ENCODE assay signal across 16 cellular contexts in genomic region chr2:69062307-69062706, GRCh38. TPM values are rescaled to one million over a fixed set of nuclear protein-coding genes. Genes with fewer than 3 reads are reported as not detected.
DNase-seq lines count a peak whose midpoint lies in the region; TF ChIP-seq lines count a peak whose summit lies in the region.
"Had no signal": no experiment of that assay in that cellular context is flagged by ENCODE, and none has a peak within 500 bp of the region (broad histone marks: within the 10 kb centered on the region; RNA-seq: fewer than 3 reads in every experiment).

No MANE protein-coding gene starts in this region.

- H3K36me3 Mint-ChIP-seq in chondrocyte (ENCODE audit: low read depth) (peaks cover 44% of the 10 kb centered on the region), mesothelial cell of epicardium (peaks cover 58% of the 10 kb centered on the region), Calu3 (ENCODE audit: insufficient read depth, unreplicated experiment) (no peaks in the 10 kb centered on the region)
- H3K36me3 Mint-ChIP-seq: CD4-positive, CD25-positive, alpha-beta regulatory T cell had no signal

- H3K4me3 Mint-ChIP-seq in chondrocyte (ENCODE audit: unreplicated experiment) (no peak overlapping the region), mesothelial cell of epicardium (no peak overlapping the region), Calu3 (ENCODE audit: low read depth, unreplicated experiment) (no peak overlapping the region)
- H3K4me3 Mint-ChIP-seq: CD4-positive, CD25-positive, alpha-beta regulatory T cell; GM23338 had no signal

- WGBS in stomach, 5 donors = 12 to 37% (median 20%) methylated on average over 2 of the region's 2 CpGs

- peaks cover 20% of the 10 kb centered on the region for H3K9me3 Mint-ChIP-seq in chondrocyte (ENCODE audit: low read depth)
- peaks cover 43% of the 10 kb centered on the region for H3K9me3 Mint-ChIP-seq in mesothelial cell of epicardium
- H3K9me3 Mint-ChIP-seq in Calu3 (ENCODE audit: low read depth, unreplicated experiment) = no peaks in the 10 kb centered on the region
- H3K9me3 Mint-ChIP-seq: GM23338 had no signal

- H3K27me3 Mint-ChIP-seq in chondrocyte (ENCODE audit: low read depth) = no peaks in the 10 kb centered on the region
- H3K27me3 Mint-ChIP-seq in mesothelial cell of epicardium (ENCODE audit: low read depth) = no peaks in the 10 kb centered on the region
- H3K27me3 Mint-ChIP-seq in Calu3 (ENCODE audit: unreplicated experiment) = peaks cover 45% of the 10 kb centered on the region

- CTCF ChIA-PET in Calu3 (lab: Charles Lee) = no interaction called here

- DNase-seq in HuH-7 (ENCODE audit: low spot score) (peak; percentile 16), chondrocyte (ENCODE audit: low spot score) (no peak), mesothelial cell of epicardium (ENCODE audit: low spot score in 2 of 2, unreplicated experiment in 2 of 2) (no peak), stomach (peak; percentile 50), Calu3 (no peak), EL (no peak)
- no peak for DNase-seq in activated CD4-positive, CD25-positive, alpha-beta regulatory T cell (lab: John Stamatoyannopoulos, UW)
- DNase-seq: CD4-positive, CD25-positive, alpha-beta regulatory T cell; DMS79; KBM-7; NCI-H1092 treated with DMSO at 0.1 percent for 48 hours; NCI-H1694 treated with DMSO at 0.1 percent for 48 hours; NCI-H2171; NCI-H510A; SHP77 had no signal

- H3K27ac Mint-ChIP-seq in chondrocyte (ENCODE audit: unreplicated experiment) = peak overlapping the region; percentile 29
- peak overlapping the region; percentile 68 for H3K27ac Mint-ChIP-seq in mesothelial cell of epicardium
- no peak overlapping the region for H3K27ac Mint-ChIP-seq in Calu3 (ENCODE audit: unreplicated experiment)
- H3K27ac Mint-ChIP-seq: CD4-positive, CD25-positive, alpha-beta regulatory T cell; GM23338 had no signal

- no peaks in the 10 kb centered on the region for H3K36me3 ChIP-seq in stomach

- peak overlapping the region in 1 of 5 donors; percentile 18 for H3K27ac ChIP-seq in stomach

- TF ChIP-seq EP300 in stomach (IDR thresholded peaks at IDR 0.05) = no peak

- no peaks in the 10 kb centered on the region for H3K27me3 ChIP-seq in stomach

- TF ChIP-seq CTCF in chondrocyte (IDR thresholded peaks at IDR 0.05) = no peak
- no peak for TF ChIP-seq CTCF in mesothelial cell of epicardium (IDR thresholded peaks at IDR 0.05; ENCODE audit: unreplicated experiment)
- TF ChIP-seq CTCF in stomach (IDR thresholded peaks at IDR 0.05) = no peak
- no peak for TF ChIP-seq CTCF in Calu3 (IDR thresholded peaks at IDR 0.05; ENCODE audit: unreplicated experiment)

- H3K9me3 ChIP-seq in stomach = no peaks in the 10 kb centered on the region

- TF ChIP-seq POLR2A in stomach (IDR thresholded peaks at IDR 0.05) = no peak

- BruUV-seq in Calu3 (replicated peaks; lab: Mats Ljungman, UMichigan) = no TSS peak

- H3K4me3 ChIP-seq in stomach = no peak overlapping the region
- H3K4me3 ChIP-seq: GM23338 had no signal

- H3K4me1 Mint-ChIP-seq in chondrocyte (ENCODE audit: low read depth) (peaks cover 51% of the 10 kb centered on the region), mesothelial cell of epicardium (peaks cover 18% of the 10 kb centered on the region), Calu3 (ENCODE audit: low read depth, unreplicated experiment) (no peaks in the 10 kb centered on the region)
- H3K4me1 Mint-ChIP-seq: CD4-positive, CD25-positive, alpha-beta regulatory T cell had no signal

- H3K4me1 ChIP-seq in stomach = peaks cover 0 to 20% (median 14%) of the 10 kb centered on the region in 4 donors

- intact Hi-C loops in stomach (cut with DNase I; ENCODE audit: low total_unique reads) = no loop called here
- intact Hi-C loops in Calu3 (cut with micrococcal nuclease; ENCODE audit: unreplicated experiment) = no loop called here

RNA-seq across cellular contexts. Expression of gene ANTXR1, which starts 49.3 kb away (rescaled TPM):
- total RNA-seq in chondrocyte (207 to 351 TPM (median 347 TPM) in 3 replicates), mesothelial cell of epicardium (137 to 144 TPM (median 144 TPM) in 3 replicates), stomach (10 to 100 TPM; 11.0 to 32.5 (median 15.4) TPM), Calu3 (2022) (0.66 and 0.86 TPM in 2 replicates)
- 10 to 100 TPM in 1 of 3 donors, 1 to 10 TPM in 2; 5.8 to 14.1 (median 10.0) TPM for polyA plus RNA-seq in stomach
- total RNA-seq: CD4-positive, CD25-positive, alpha-beta regulatory T cell had no signal
- polyA plus RNA-seq: CD4-positive, CD25-positive, alpha-beta regulatory T cell had no signal

Comparison
In these comparisons a context has a peak if more than half of its experiments do, and no peak if none do; other contexts are left out.
1. DNase-seq: peak in HuH-7 (single experiment) and stomach (single experiment); none in chondrocyte (single experiment), mesothelial cell of epicardium (0 of 2), Calu3 (single experiment), activated CD4-positive, CD25-positive, alpha-beta regulatory T cell (0 of 4) and EL (single experiment).